ENCODE assay signal across 23 cellular contexts in the genomic region with DNA sequence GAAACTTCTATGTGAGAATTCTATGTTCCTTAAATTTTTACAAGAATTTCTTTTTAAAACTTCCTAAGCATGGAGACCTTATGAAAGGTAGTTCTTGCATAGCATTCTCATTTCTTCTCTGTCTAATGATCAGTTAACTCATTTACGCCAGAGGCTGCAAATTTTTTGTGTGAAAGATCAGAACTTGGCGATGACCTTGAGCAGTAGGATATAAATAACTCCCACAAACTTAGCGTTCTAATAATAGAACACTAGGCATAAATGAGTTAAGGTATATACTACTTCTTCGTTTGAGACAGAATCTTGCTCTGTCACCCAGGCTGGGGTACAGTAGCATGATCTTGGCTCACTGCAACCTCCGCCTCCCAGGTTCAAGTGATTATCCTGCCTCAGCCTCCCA.
DNase-seq lines count a peak whose midpoint lies in the region; ATAC-seq lines count a peak whose summit lies in the region.
"Had no signal": no experiment of that assay in that cellular context is flagged by ENCODE, and none has a peak within 500 bp of the region (broad histone marks: within the 10 kb centered on the region; RNA-seq: fewer than 3 reads in every experiment).

No MANE protein-coding gene starts in this region.

- H3K4me3 ChIP-seq in BLaER1 treated with 17β-estradiol and CSF1 and Interleukin-3, amounts not matched to agents 10 nM and 100 nM, result no peak overlapping the region
- H3K4me3 ChIP-seq: GM12878 had no signal

- intact Hi-C loops in dendritic cell treated with granulocyte-macrophage colony-stimulating factor and Interleukin-4, amounts not matched to agents 40 ng/mL and 50 ng/mL, for 4 days (cut with micrococcal nuclease), result no loop called here

- H3K4me3 Mint-ChIP-seq in dendritic cell treated with granulocyte-macrophage colony-stimulating factor and Interleukin-4, amounts not matched to agents 40 ng/mL and 50 ng/mL, for 4 days, result no peak overlapping the region
- H3K4me3 Mint-ChIP-seq: CD14-positive monocyte; CD4-positive, alpha-beta memory T cell; CD4-positive, CD25-positive, alpha-beta regulatory T cell; CD8-positive, alpha-beta memory T cell had no signal

- peaks cover 68% of the 10 kb centered on the region for H3K36me3 Mint-ChIP-seq in dendritic cell treated with granulocyte-macrophage colony-stimulating factor and Interleukin-4, amounts not matched to agents 40 ng/mL and 50 ng/mL, for 4 days (ENCODE audit: low read depth)
- H3K36me3 Mint-ChIP-seq: CD4-positive, alpha-beta memory T cell; CD8-positive, alpha-beta memory T cell had no signal

- peaks cover 54 to 100% (median 64%) of the 10 kb centered on the region in 10 experiments for H3K4me1 ChIP-seq in BLaER1 treated with 17β-estradiol and CSF1 and Interleukin-3, amounts not matched to agents 10 nM and 100 nM
- H3K4me1 ChIP-seq: BE2C had no signal

- no peak for ATAC-seq in GM18858 (IDR thresholded peaks at IDR 0.05; ENCODE audit: unreplicated experiment)
- ATAC-seq: GM12878 had no signal

- H3K4me1 Mint-ChIP-seq in dendritic cell treated with granulocyte-macrophage colony-stimulating factor and Interleukin-4, amounts not matched to agents 40 ng/mL and 50 ng/mL, for 4 days (ENCODE audit: low read depth), result peaks cover 69% of the 10 kb centered on the region

- H4K20me1 ChIP-seq in BLaER1 treated with 17β-estradiol and CSF1 and Interleukin-3, amounts not matched to agents 10 nM and 100 nM, result peaks cover 0 to 61% (median 0%) of the 10 kb centered on the region in 11 experiments; a peak in 2 of 22 replicates

- H3K27ac ChIP-seq in BLaER1 treated with 17β-estradiol and CSF1 and Interleukin-3, amounts not matched to agents 10 nM and 100 nM, result no peak overlapping the region

- H3K27me3 ChIP-seq in BLaER1 treated with 17β-estradiol and CSF1 and Interleukin-3, amounts not matched to agents 10 nM and 100 nM, result no peaks in the 10 kb centered on the region
- H3K27me3 ChIP-seq: BE2C had no signal

- H3K27ac Mint-ChIP-seq in dendritic cell treated with granulocyte-macrophage colony-stimulating factor and Interleukin-4, amounts not matched to agents 40 ng/mL and 50 ng/mL, for 4 days, result peak overlapping the region; percentile 27
- H3K27ac Mint-ChIP-seq: CD4-positive, alpha-beta memory T cell; CD4-positive, CD25-positive, alpha-beta regulatory T cell; CD8-positive, alpha-beta memory T cell had no signal

- peak overlapping the region in 1 of 11 experiments; percentile 22; a peak in 2 of 22 replicates for H3K9ac ChIP-seq in BLaER1 treated with 17β-estradiol and CSF1 and Interleukin-3, amounts not matched to agents 10 nM and 100 nM

- peaks cover 0 to 7% (median 0%) of the 10 kb centered on the region in 11 experiments; a peak in 3 of 22 replicates for H3K9me3 ChIP-seq in BLaER1 treated with 17β-estradiol and CSF1 and Interleukin-3, amounts not matched to agents 10 nM and 100 nM (replicated peaks in 1 of 11)
- H3K9me3 ChIP-seq: BE2C had no signal

- DNase-seq in RPMI8226 (peak; percentile 53), NCI-H1694 (lab: John Stamatoyannopoulos, UW) (no peak), inferior parietal cortex (ENCODE audit: extremely low spot score) (no peak)
- DNase-seq: 8988T; ACHN; BE2C; C1 segment of cervical spinal cord; CD4-positive, alpha-beta memory T cell; CD4-positive, CD25-positive, alpha-beta regulatory T cell; CD8-positive, alpha-beta memory T cell; COR-L47; DMS 273 treated with DMSO at 0.1 percent for 48 hours; DMS153; DMS53; DMS79; DND-41; EL; GDM1 had no signal

- no peaks in the 10 kb centered on the region for H3K27me3 Mint-ChIP-seq in dendritic cell treated with granulocyte-macrophage colony-stimulating factor and Interleukin-4, amounts not matched to agents 40 ng/mL and 50 ng/mL, for 4 days

- H3K4me2 ChIP-seq in BLaER1 treated with 17β-estradiol and CSF1 and Interleukin-3, amounts not matched to agents 10 nM and 100 nM, result peak overlapping the region in 6 of 11 experiments; percentile 9 to 99 (median 72); a peak in 6 of 22 replicates

- peaks cover 0 to 55% (median 0%) of the 10 kb centered on the region in 11 experiments; a peak in 5 of 22 replicates for H3K36me3 ChIP-seq in BLaER1 treated with 17β-estradiol and CSF1 and Interleukin-3, amounts not matched to agents 10 nM and 100 nM
- H3K36me3 ChIP-seq: BE2C had no signal

- H3K9me3 Mint-ChIP-seq in dendritic cell treated with granulocyte-macrophage colony-stimulating factor and Interleukin-4, amounts not matched to agents 40 ng/mL and 50 ng/mL, for 4 days, result no peaks in the 10 kb centered on the region
- H3K9me3 Mint-ChIP-seq: CD14-positive monocyte; CD8-positive, alpha-beta memory T cell had no signal
